ENCODE assay signal across 8 cellular contexts in the genomic region with DNA sequence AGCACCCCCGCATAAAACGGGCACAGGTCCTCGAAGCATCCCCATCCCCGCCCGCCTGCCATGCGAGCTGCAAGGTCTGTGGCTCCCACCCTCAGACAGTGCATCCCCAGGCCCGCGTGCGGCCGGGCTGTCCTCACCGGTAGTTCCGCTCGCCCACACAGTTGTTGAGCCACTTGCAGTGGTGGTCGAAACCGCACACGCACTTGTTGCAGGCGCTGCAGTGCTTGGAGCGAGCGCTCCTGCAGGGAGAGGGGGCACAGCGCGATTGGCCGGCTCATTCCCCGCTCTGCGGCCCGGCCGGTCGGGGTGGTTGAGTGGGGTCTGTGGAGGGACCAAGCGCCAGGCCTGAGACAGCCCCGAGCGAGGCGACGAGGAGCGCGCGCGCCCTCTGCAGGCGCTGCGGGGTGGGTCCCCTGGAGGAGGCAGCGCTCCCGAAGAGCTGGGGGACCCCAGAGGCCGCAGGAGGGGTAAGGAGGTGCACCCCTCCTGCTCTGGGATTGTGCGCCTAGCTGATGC. TPM values are rescaled to one million over a fixed set of nuclear protein-coding genes. Genes with fewer than 3 reads are reported as not detected.
DNase-seq lines count a peak whose midpoint lies in the region; ATAC-seq, FAIRE-seq and TF ChIP-seq lines count a peak whose summit lies in the region.

No MANE protein-coding gene starts in this region.

- H3K27ac Mint-ChIP-seq in naive B cell (no peak overlapping the region), type B pancreatic cell (no peak overlapping the region)

- H3K9me3 Mint-ChIP-seq in naive B cell, result no peaks in the 10 kb centered on the region
- H3K9me3 Mint-ChIP-seq in type B pancreatic cell, result no peaks in the 10 kb centered on the region

- DNase-seq in GM19240 (ENCODE audit: insufficient read length, low spot score) (peak; percentile 50), naive B cell (peak; percentile 49), type B pancreatic cell (ENCODE audit: extremely low spot score, unreplicated experiment) (no peak), HTR-8/SVneo (ENCODE audit: insufficient read length, low spot score) (no peak), GDM1 (lab: John Stamatoyannopoulos, UW) (no peak)
- DNase-seq in activated CD4-positive, alpha-beta T cell treated with anti-CD3 and anti-CD28 coated beads for 48 hours, result peak; percentile 71

- H3K4me1 Mint-ChIP-seq in naive B cell (peaks cover 2 to 7% (median 3%) of the 10 kb centered on the region in 3 donors), type B pancreatic cell (ENCODE audit: unreplicated experiment) (peaks cover 23% of the 10 kb centered on the region)

- H3K27me3 Mint-ChIP-seq in naive B cell (peaks cover 10 to 46% (median 41%) of the 10 kb centered on the region in 3 donors), type B pancreatic cell (peaks cover 7% of the 10 kb centered on the region)

- no peaks in the 10 kb centered on the region for H3K36me3 ChIP-seq in endocrine pancreas (ENCODE audit: control insufficient read depth, insufficient read depth, low read length)

- H3K27me3 ChIP-seq in endocrine pancreas (ENCODE audit: control insufficient read depth, insufficient read depth, low read length), result no peaks in the 10 kb centered on the region

- ATAC-seq in naive B cell (ENCODE audit: low read depth in 2 of 2), result peak; percentile 72 to 79
- no peak for ATAC-seq in GM21717 (IDR thresholded peaks at IDR 0.05; ENCODE audit: unreplicated experiment)

- H3K4me1 ChIP-seq in endocrine pancreas (ENCODE audit: control insufficient read depth, insufficient read depth, low read length), result no peaks in the 10 kb centered on the region

- H3K9ac ChIP-seq in endocrine pancreas (ENCODE audit: control insufficient read depth, insufficient read depth, low read length), result peak overlapping the region; percentile 4

- FAIRE-seq in HTR-8/SVneo (lab: Jason Lieb, UNC), result no peak

- H3K4me3 Mint-ChIP-seq in naive B cell (no peak overlapping the region), type B pancreatic cell (no peak overlapping the region)

- H3K4me3 ChIP-seq in endocrine pancreas (ENCODE audit: control insufficient read depth, insufficient read depth, low read length), result no peak overlapping the region

- no peaks in the 10 kb centered on the region for H3K9me3 ChIP-seq in endocrine pancreas (ENCODE audit: control insufficient read depth, low read length)

- H3K36me3 Mint-ChIP-seq in naive B cell (no peaks in the 10 kb centered on the region), type B pancreatic cell (peaks cover 3% of the 10 kb centered on the region)

- TF ChIP-seq CTCF in type B pancreatic cell (conservative IDR thresholded peaks at IDR 0.05), result peak; percentile 87

RNA-seq across cellular contexts. Expression of a gene that starts 6.0 kb away (rescaled TPM):
- not detected for polyA plus RNA-seq in naive B cell (ENCODE audit: low read depth in 6 of 6)
- total RNA-seq in type B pancreatic cell (ENCODE audit: low replicate concordance), result 39.3 and 44.5 TPM in 2 replicates

RNA-seq across cellular contexts. Expression of a gene that starts 17.0 kb away (rescaled TPM):
- polyA plus RNA-seq in naive B cell (ENCODE audit: low read depth in 6 of 6), result under 1 TPM in 3 of 6 donors, not detected in 3; 0.17 to 0.23 (median 0.21) TPM
- total RNA-seq in type B pancreatic cell (ENCODE audit: low replicate concordance), result 10.1 and 11.3 TPM in 2 replicates

RNA-seq across cellular contexts. Expression of a gene that starts 31.6 kb away (rescaled TPM):
- not detected for polyA plus RNA-seq in naive B cell (ENCODE audit: low read depth in 6 of 6)
- total RNA-seq in type B pancreatic cell (ENCODE audit: low replicate concordance), result 5.4 and 8.5 TPM in 2 replicates

Comparison
In these comparisons a context has a peak if more than half of its experiments do, and no peak if none do; other contexts are left out.
1. DNase-seq: peak in GM19240 (single experiment), activated CD4-positive, alpha-beta T cell treated with anti-CD3 and anti-CD28 coated beads for 48 hours (single experiment) and naive B cell (single experiment); none in type B pancreatic cell (single experiment), HTR-8/SVneo (single experiment) and GDM1 (single experiment).